25 cellular contexts compared by ENCODE assay signal in genomic region chr19:4662812-4663211, GRCh38. TPM values are rescaled to one million over a fixed set of nuclear protein-coding genes. Genes with fewer than 3 reads are reported as not detected.
DNase-seq lines count a peak whose midpoint lies in the region; ATAC-seq, FAIRE-seq and TF ChIP-seq lines count a peak whose summit lies in the region.
"Had no signal": no experiment of that assay in that cellular context is flagged by ENCODE, and none has a peak within 500 bp of the region (broad histone marks: within the 10 kb centered on the region; RNA-seq: fewer than 3 reads in every experiment).

No MANE protein-coding gene starts in this region.

- no peak for DNase-seq in HepG2 (ENCODE audit: low spot score)
- no peak for DNase-seq in right lobe of liver
- DNase-seq in RWPE1 (ENCODE audit: low spot score) = no peak
- DNase-seq in NCI-H510A treated with DMSO at 0.1 percent for 48 hours (lab: John Stamatoyannopoulos, UW) = no peak
- no peak for DNase-seq in NCI-H1694 treated with DMSO at 0.1 percent for 48 hours (lab: John Stamatoyannopoulos, UW)
- DNase-seq: C1 segment of cervical spinal cord; Caco-2; CD8-positive, alpha-beta T cell; GM23248; H7; KBM-7; MV-4-11; NCI-H1105; NCI-H146; NCI-H2029; NCI-H446; NCI-H526; NCI-H82; NK-92 treated with Interleukin-12 subunit alpha and Interleukin-12 subunit beta, amount 100 ng/mL, for 24 hours; PC-9; RPMI8226; SHP77 treated with DMSO at 0.1 percent for 48 hours had no signal

- ATAC-seq in HepG2 (no peak), right lobe of liver (no peak), esophagus mucosa (peak; percentile 5), HG02763 (IDR thresholded peaks at IDR 0.05; ENCODE audit: unreplicated experiment) (no peak)
- ATAC-seq: CD8-positive, alpha-beta T cell had no signal

- no peak overlapping the region for H3K4me2 ChIP-seq in HepG2 (ENCODE audit: low read depth, low read length)
- H3K4me2 ChIP-seq: PC-9 had no signal

- WGBS in HepG2 (ENCODE audit: low lambda C conversion rate) = 97% methylated on average over 5 of the region's 6 CpGs
- WGBS in right lobe of liver (ENCODE audit: insufficient coverage, low coverage, low lambda C conversion rate, missing lambda C conversion rate) = 86% methylated on average over 4 of the region's 6 CpGs

- TF ChIP-seq POLR2A in HepG2 (IDR thresholded peaks at IDR 0.05; ENCODE audit: insufficient read depth in 1 of 2, low read depth in 2 of 2, low read length in 2 of 2) = no peak
- no peak for TF ChIP-seq POLR2A in right lobe of liver (IDR thresholded peaks at IDR 0.05)

- TF ChIP-seq RAD21 in HepG2 (CRISPR knock-in tag; IDR thresholded peaks at IDR 0.05) = no peak

- TF ChIP-seq EP300 in HepG2 (IDR thresholded peaks at IDR 0.05; ENCODE audit: low read depth in 2 of 2, low read length in 2 of 2) (no peak), HepG2 (CRISPR knock-in tag; IDR thresholded peaks at IDR 0.05; ENCODE audit: borderline replicate concordance) (no peak)

- H3K36me3 ChIP-seq in HepG2 (replicated peaks in 1 of 2; ENCODE audit: control insufficient read depth in 1 of 2, insufficient read depth in 2 of 2, low read length in 2 of 2) (peaks cover 30 to 71% of the 10 kb centered on the region in 2 experiments), right lobe of liver (peaks cover 3 to 66% (median 30%) of the 10 kb centered on the region in 4 donors)

- CTCF ChIA-PET in HepG2 (lab: Yijun Ruan, JAX; ENCODE audit: low intra/inter-chr PET ratio, low total read pairs) (no interaction called here), RWPE1 (lab: Yijun Ruan, JAX) (interaction anchor here (0.9 kb wide), 1 partner anchor 26 kb away, joined by 3 read pairs; no protein-coding TSS in a partner anchor)

- H3K9me3 ChIP-seq in HepG2 (ENCODE audit: low read length) = no peaks in the 10 kb centered on the region
- H3K9me3 ChIP-seq in right lobe of liver = no peaks in the 10 kb centered on the region
- H3K9me3 ChIP-seq: Caco-2 had no signal

- in situ Hi-C loops in HepG2 (cut with HindIII; ENCODE audit: extremely low pct_ligation_motif_present, low pct_unique_long_range_greater_than_20kb) = no loop called here

- POLR2A ChIA-PET in HepG2 (lab: Yijun Ruan, JAX) (interaction anchor here (1.1 kb wide), 1 partner anchor 8 kb away, joined by 3 read pairs; no protein-coding TSS in a partner anchor), RWPE1 (lab: Yijun Ruan, JAX; ENCODE audit: low non-redundant PET) (no interaction called here)

- peaks cover 6% of the 10 kb centered on the region; the same call in 1 of the 2 replicates for H4K20me1 ChIP-seq in HepG2 (ENCODE audit: insufficient read depth, low read length)

- no peaks in the 10 kb centered on the region for H3K27me3 ChIP-seq in HepG2 (ENCODE audit: control insufficient read depth in 1 of 2, insufficient read depth in 2 of 2, low read length in 2 of 2)
- no peaks in the 10 kb centered on the region for H3K27me3 ChIP-seq in right lobe of liver

- no peak for TF ChIP-seq CTCF in HepG2 (CRISPR knock-in tag; IDR thresholded peaks at IDR 0.05)
- TF ChIP-seq CTCF in right lobe of liver (IDR thresholded peaks at IDR 0.05) = no peak
- TF ChIP-seq CTCF in RWPE1 (conservative IDR thresholded peaks at IDR 0.05; ENCODE audit: low read depth) = no peak

- peaks cover 7% of the 10 kb centered on the region for H3K79me2 ChIP-seq in HepG2 (ENCODE audit: insufficient read depth, low read length)

- no peak overlapping the region for H3K4me3 ChIP-seq in HepG2 (replicated peaks in 1 of 3; ENCODE audit: insufficient read depth in 1 of 3, low read depth in 2 of 3, low read length in 3 of 3)
- no peak overlapping the region for H3K4me3 ChIP-seq in right lobe of liver
- H3K4me3 ChIP-seq: GM23248, PC-9 had no signal

- intact Hi-C loops in HepG2 (cut with micrococcal nuclease; ENCODE audit: unreplicated experiment) (no loop called here), right lobe of liver (cut with DNase I) (no loop called here)

- H3K9ac ChIP-seq in HepG2 (ENCODE audit: insufficient read depth, low read depth, low read length) = no peak overlapping the region
- H3K9ac ChIP-seq: GM23248 had no signal

- H3K27ac ChIP-seq in HepG2 (ENCODE audit: extremely low read length, insufficient read depth, low read length) (no peak overlapping the region), right lobe of liver (no peak overlapping the region), RWPE1 (peak overlapping the region; percentile 48)
- H3K27ac ChIP-seq: GM23248, PC-9 had no signal

- H3K4me1 ChIP-seq in HepG2 (ENCODE audit: insufficient read depth, low read length) = no peaks in the 10 kb centered on the region
- H3K4me1 ChIP-seq in right lobe of liver = no peaks in the 10 kb centered on the region
- H3K4me1 ChIP-seq: Caco-2 had no signal

- no peak for FAIRE-seq in HepG2 (lab: Jason Lieb, UNC)
- FAIRE-seq: G401.6 had no signal

- no TSS peak for BruUV-seq in HepG2 (replicated peaks; lab: Mats Ljungman, UMichigan)

- no peak overlapping the region for H2AFZ ChIP-seq in HepG2 (ENCODE audit: low read length)
- H2AFZ ChIP-seq: GM23248, PC-9 had no signal

TF ChIP-seq in HepG2, 621 proteins besides CTCF, POLR2A, EP300 and RAD21:
- TF ChIP-seq ZFP90 (CRISPR knock-in tag; IDR thresholded peaks at IDR 0.05; ENCODE audit: borderline replicate concordance) (no peak), ZNF770 (CRISPR knock-in tag; IDR thresholded peaks at IDR 0.05) (peak; percentile 50)

RNA-seq across cellular contexts. Expression of gene MYDGF, which starts 7.3 kb away (rescaled TPM):
- total RNA-seq in HepG2 (2016; rRNA removed; fragmentation: Illumina TruSeq; extraction: Trizol) (51.2 and 116 TPM in 2 replicates), right lobe of liver (10 to 100 TPM; 58.2 to 98.7 (median 72.2) TPM), esophagus mucosa (42.0 TPM)
- total RNA-seq in HepG2 (2016; cell fraction: cytosol; rRNA removed; fragmentation: Illumina TruSeq; extraction: Trizol; ENCODE audit: low read depth) = 22.6 and 23.9 TPM in 2 replicates
- 51.8 and 121 TPM in 2 replicates for total RNA-seq in HepG2 (2016; cell fraction: insoluble cytoplasmic fraction; rRNA removed; fragmentation: Illumina TruSeq; extraction: Trizol)
- 39.4 and 44.5 TPM in 2 replicates for total RNA-seq in HepG2 (2016; cell fraction: membrane; rRNA removed; fragmentation: Illumina TruSeq; extraction: Trizol)
- 80.0 and 98.1 TPM in 2 replicates for total RNA-seq in HepG2 (2016; cell fraction: nucleus; rRNA removed; fragmentation: Illumina TruSeq; extraction: Trizol)
- 195 and 198 TPM in 2 replicates for polyA plus RNA-seq in HepG2 (2011; rRNA removed)
- 230 and 342 TPM in 2 replicates for polyA plus RNA-seq in HepG2 (2011; cell fraction: cytosol; rRNA removed)
- polyA plus RNA-seq in HepG2 (2011; cell fraction: nucleus; rRNA removed) = 115 and 125 TPM in 2 replicates
- polyA plus RNA-seq in HepG2 (2012) = 153 and 214 TPM in 2 replicates
- 30.7 and 35.4 TPM in 2 replicates for polyA plus RNA-seq in HepG2 (2016; cell fraction: cytosol; fragmentation: Illumina TruSeq; extraction: Trizol; ENCODE audit: low read depth)
- 58.1 and 61.6 TPM in 2 replicates for polyA plus RNA-seq in HepG2 (2016; cell fraction: insoluble cytoplasmic fraction; fragmentation: Illumina TruSeq; extraction: Trizol; ENCODE audit: low read depth)
- polyA plus RNA-seq in HepG2 (2016; cell fraction: membrane; fragmentation: Illumina TruSeq; extraction: Trizol; ENCODE audit: low read depth) = 39.4 and 41.3 TPM in 2 replicates
- polyA plus RNA-seq in HepG2 (2016; cell fraction: nucleus; fragmentation: Illumina TruSeq; extraction: Trizol; ENCODE audit: insufficient read depth, low read depth) = 174 and 190 TPM in 2 replicates
- polyA minus RNA-seq in HepG2 (2011; rRNA and poly(A)+ RNA removed; ENCODE audit: low replicate concordance) = 65.4 and 78.5 TPM in 2 replicates
- 53.5 and 66.5 TPM in 2 replicates for polyA minus RNA-seq in HepG2 (2011; cell fraction: cytosol; rRNA and poly(A)+ RNA removed)
- polyA minus RNA-seq in HepG2 (2011; cell fraction: nucleus; rRNA and poly(A)+ RNA removed) = 27.7 and 29.1 TPM in 2 replicates

RNA-seq across cellular contexts. Expression of gene TNFAIP8L1, which starts 23.5 kb away (rescaled TPM):
- total RNA-seq in HepG2 (2016; rRNA removed; fragmentation: Illumina TruSeq; extraction: Trizol) = 18.9 and 21.4 TPM in 2 replicates
- total RNA-seq in HepG2 (2016; cell fraction: cytosol; rRNA removed; fragmentation: Illumina TruSeq; extraction: Trizol; ENCODE audit: low read depth) = 5.7 and 6.2 TPM in 2 replicates
- 15.8 and 20.8 TPM in 2 replicates for total RNA-seq in HepG2 (2016; cell fraction: insoluble cytoplasmic fraction; rRNA removed; fragmentation: Illumina TruSeq; extraction: Trizol)
- 17.1 and 17.6 TPM in 2 replicates for total RNA-seq in HepG2 (2016; cell fraction: membrane; rRNA removed; fragmentation: Illumina TruSeq; extraction: Trizol)
- total RNA-seq in HepG2 (2016; cell fraction: nucleus; rRNA removed; fragmentation: Illumina TruSeq; extraction: Trizol) = 9.7 and 12.6 TPM in 2 replicates
- 13.4 and 14.2 TPM in 2 replicates for polyA plus RNA-seq in HepG2 (2011; rRNA removed)
- polyA plus RNA-seq in HepG2 (2011; cell fraction: cytosol; rRNA removed) = 16.1 and 16.8 TPM in 2 replicates
- 7.6 and 8.4 TPM in 2 replicates for polyA plus RNA-seq in HepG2 (2011; cell fraction: nucleus; rRNA removed)
- polyA plus RNA-seq in HepG2 (2012) = 11.6 and 15.1 TPM in 2 replicates
- 5.3 and 5.7 TPM in 2 replicates for polyA plus RNA-seq in HepG2 (2016; cell fraction: cytosol; fragmentation: Illumina TruSeq; extraction: Trizol; ENCODE audit: low read depth)
- polyA plus RNA-seq in HepG2 (2016; cell fraction: insoluble cytoplasmic fraction; fragmentation: Illumina TruSeq; extraction: Trizol; ENCODE audit: low read depth) = 20.0 and 23.7 TPM in 2 replicates
- polyA plus RNA-seq in HepG2 (2016; cell fraction: membrane; fragmentation: Illumina TruSeq; extraction: Trizol; ENCODE audit: low read depth) = 13.6 and 14.4 TPM in 2 replicates
- 15.4 and 17.2 TPM in 2 replicates for polyA plus RNA-seq in HepG2 (2016; cell fraction: nucleus; fragmentation: Illumina TruSeq; extraction: Trizol; ENCODE audit: insufficient read depth, low read depth)
- 2.7 and 20.5 TPM in 2 replicates for polyA minus RNA-seq in HepG2 (2011; rRNA and poly(A)+ RNA removed; ENCODE audit: low replicate concordance)
- polyA minus RNA-seq in HepG2 (2011; cell fraction: cytosol; rRNA and poly(A)+ RNA removed) = 10.1 and 10.4 TPM in 2 replicates
- polyA minus RNA-seq in HepG2 (2011; cell fraction: nucleus; rRNA and poly(A)+ RNA removed) = 8.8 and 9.0 TPM in 2 replicates
- total RNA-seq in right lobe of liver = 10 to 100 TPM; 16.6 to 26.4 (median 22.8) TPM
- 8.1 TPM for total RNA-seq in esophagus mucosa
